1 cellular context compared by ENCODE assay signal in genomic region chr2:240960309-240960962, GRCh38.
TF ChIP-seq lines count a peak whose summit lies in the region.

No MANE protein-coding gene starts in this region.

TF ChIP-seq in HepG2, 621 proteins besides CTCF, POLR2A, EP300 and RAD21 (continued from another document and continues in another):
- TF ChIP-seq ZNF710 (CRISPR knock-in tag; IDR thresholded peaks at IDR 0.05; ENCODE audit: borderline replicate concordance), result peak; percentile 83
- no peak for TF ChIP-seq ZNF547 (CRISPR knock-in tag; IDR thresholded peaks at IDR 0.05)
- TF ChIP-seq ESRRA (CRISPR knock-in tag; IDR thresholded peaks at IDR 0.05; ENCODE audit: low read depth), result peak; percentile 58; the same call in 1 of the 2 replicates
- TF ChIP-seq IKZF5 (CRISPR knock-in tag; IDR thresholded peaks at IDR 0.05), result peak; percentile 48; the same call in 1 of the 2 replicates
- no peak for TF ChIP-seq TOPORS (CRISPR knock-in tag; IDR thresholded peaks at IDR 0.05)
- no peak for TF ChIP-seq MXD3 (CRISPR knock-in tag; IDR thresholded peaks at IDR 0.05)
- TF ChIP-seq BRCA1 (CRISPR knock-in tag; IDR thresholded peaks at IDR 0.05), result no peak; the same call in 1 of the 2 replicates
- TF ChIP-seq RFXAP (CRISPR knock-in tag; IDR thresholded peaks at IDR 0.05; ENCODE audit: borderline replicate concordance), result no peak; the same call in 1 of the 2 replicates
- peak; percentile 67 for TF ChIP-seq XRCC5 (optimal IDR thresholded peaks at IDR 0.05; ENCODE audit: low read length)
- peak; percentile 95 for TF ChIP-seq UBTF (CRISPR knock-in tag; IDR thresholded peaks at IDR 0.05)
- no peak for TF ChIP-seq ZNF138 (CRISPR knock-in tag; IDR thresholded peaks at IDR 0.05; ENCODE audit: low read depth)
- peak; percentile 48 for TF ChIP-seq ZNF263 (CRISPR knock-in tag; IDR thresholded peaks at IDR 0.05)
- TF ChIP-seq ZFP62 (CRISPR knock-in tag; IDR thresholded peaks at IDR 0.05), result no peak
- no peak for TF ChIP-seq ZFP37 (CRISPR knock-in tag; IDR thresholded peaks at IDR 0.05; ENCODE audit: borderline replicate concordance)
- peak; percentile 88 for TF ChIP-seq SNAI1 (CRISPR knock-in tag; IDR thresholded peaks at IDR 0.05; ENCODE audit: borderline replicate concordance)
- TF ChIP-seq ZNF724P (CRISPR knock-in tag; IDR thresholded peaks at IDR 0.05; ENCODE audit: borderline replicate concordance), result peak; percentile 83; the same call in 1 of the 2 replicates
- TF ChIP-seq ZNF280B (CRISPR knock-in tag; IDR thresholded peaks at IDR 0.05; ENCODE audit: borderline replicate concordance), result peak; percentile 72
- TF ChIP-seq TFE3 (CRISPR knock-in tag; IDR thresholded peaks at IDR 0.05), result peak; percentile 45; the same call in 1 of the 2 replicates
- peak; percentile 67 for TF ChIP-seq KAT8 (CRISPR knock-in tag; IDR thresholded peaks at IDR 0.05)
- peak; percentile 68 for TF ChIP-seq SP5 (CRISPR knock-in tag; IDR thresholded peaks at IDR 0.05; ENCODE audit: borderline replicate concordance, low read depth)
- TF ChIP-seq ZNF205 (CRISPR knock-in tag; IDR thresholded peaks at IDR 0.05), result peak; percentile 64; the same call in 1 of the 2 replicates
- TF ChIP-seq PRDM10 (CRISPR knock-in tag; IDR thresholded peaks at IDR 0.05; ENCODE audit: low read depth), result peak; percentile 57; the same call in 1 of the 2 replicates
- TF ChIP-seq ZNF546 (CRISPR knock-in tag; conservative IDR thresholded peaks at IDR 0.05), result 0 out of 2 replicates have a peak, but pooled peaks have one; percentile 61
- peak; percentile 86 for TF ChIP-seq SALL1 (CRISPR knock-in tag; IDR thresholded peaks at IDR 0.05)
- TF ChIP-seq ZNF589 (CRISPR knock-in tag; conservative IDR thresholded peaks at IDR 0.05), result no peak
- no peak for TF ChIP-seq RELA (CRISPR knock-in tag; IDR thresholded peaks at IDR 0.05)
- TF ChIP-seq HNRNPUL1 (IDR thresholded peaks at IDR 0.05; ENCODE audit: low read depth, low read length), result no peak
- TF ChIP-seq NRL (CRISPR knock-in tag; IDR thresholded peaks at IDR 0.05; ENCODE audit: borderline replicate concordance), result 0 out of 2 replicates have a peak, but pooled peaks have one; percentile 56
- 0 out of 2 replicates have a peak, but pooled peaks have one; percentile 30 for TF ChIP-seq CHD4 (IDR thresholded peaks at IDR 0.05; ENCODE audit: borderline replicate concordance, low read length)
- TF ChIP-seq KDM6A (CRISPR knock-in tag; IDR thresholded peaks at IDR 0.05; ENCODE audit: low read depth), result peak; percentile 88
- no peak for TF ChIP-seq ZNF841 (CRISPR knock-in tag; IDR thresholded peaks at IDR 0.05; ENCODE audit: borderline replicate concordance)
- TF ChIP-seq MLX (CRISPR knock-in tag; IDR thresholded peaks at IDR 0.05), result peak; percentile 84
- no peak for TF ChIP-seq SETDB1 (CRISPR knock-in tag; IDR thresholded peaks at IDR 0.05; ENCODE audit: borderline replicate concordance)
- TF ChIP-seq ZNF260 (CRISPR knock-in tag; IDR thresholded peaks at IDR 0.05; ENCODE audit: borderline replicate concordance, low read depth), result 0 out of 2 replicates have a peak, but pooled peaks have one; percentile 12
- no peak for TF ChIP-seq ZNF780A (CRISPR knock-in tag; IDR thresholded peaks at IDR 0.05)
- no peak for TF ChIP-seq BCLAF1 (IDR thresholded peaks at IDR 0.05)
- no peak for TF ChIP-seq GPN1 (CRISPR knock-in tag; IDR thresholded peaks at IDR 0.05; ENCODE audit: borderline replicate concordance)
- TF ChIP-seq MYPOP (CRISPR knock-in tag; IDR thresholded peaks at IDR 0.05), result 0 out of 2 replicates have a peak, but pooled peaks have one; percentile 88
